18 cellular contexts compared by ENCODE assay signal in genomic region chr12:130073721-130074120, GRCh38.
"Had no signal": no experiment of that assay in that cellular context is flagged by ENCODE, and none has a peak within 500 bp of the region (broad histone marks: within the 10 kb centered on the region; RNA-seq: fewer than 3 reads in every experiment).

No MANE protein-coding gene starts in this region.

- H3K36me3 ChIP-seq: gastroesophageal sphincter, neutrophil, spleen, tibial nerve, upper lobe of right lung, vagina had no signal

- H3K27ac ChIP-seq: gastroesophageal sphincter, neutrophil, spleen, testis, tibial nerve, upper lobe of right lung, vagina had no signal

- H3K4me1 ChIP-seq: gastroesophageal sphincter, spleen, testis, upper lobe of right lung had no signal

- H3K9me3 ChIP-seq: gastroesophageal sphincter, neutrophil, testis, upper lobe of right lung, vagina had no signal

- DNase-seq: cortex of kidney; effector CD8-positive, alpha-beta T cell; immature natural killer cell; kidney; naive thymus-derived CD4-positive, alpha-beta T cell; spleen; stimulated activated CD4-positive, alpha-beta T cell treated with anti-CD3 and anti-CD28 coated beads, Interleukin-15, amount 100 ng/mL, for 24 hours; stimulated activated CD4-positive, alpha-beta T cell treated with anti-CD3 and anti-CD28 coated beads, Interleukin-1b, Interleukin-23, amount 100 ng/mL, for 48 hours; stimulated activated CD4-positive, alpha-beta T cell treated with anti-CD3 and anti-CD28 coated beads, Interleukin-4, amount 100 ng/mL, for 24 hours; testis; upper lobe of right lung had no signal

- H3K27me3 ChIP-seq: neutrophil, testis, tibial nerve, upper lobe of right lung, vagina had no signal

- H3K4me3 ChIP-seq: dorsolateral prefrontal cortex, gastroesophageal sphincter, spleen, testis, tibial nerve, upper lobe of right lung, vagina had no signal

- ATAC-seq: gastroesophageal sphincter; naive thymus-derived CD4-positive, alpha-beta T cell; sciatic nerve; stimulated activated memory B cell treated with anti-CD40 and anti-IgM and Interleukin-4, amounts not matched to agents 10 μg/mL and 1 μg/mL and 100 μg/mL, for 72 hours; upper lobe of right lung had no signal
